9 cellular contexts compared by ENCODE assay signal in the genomic region with DNA sequence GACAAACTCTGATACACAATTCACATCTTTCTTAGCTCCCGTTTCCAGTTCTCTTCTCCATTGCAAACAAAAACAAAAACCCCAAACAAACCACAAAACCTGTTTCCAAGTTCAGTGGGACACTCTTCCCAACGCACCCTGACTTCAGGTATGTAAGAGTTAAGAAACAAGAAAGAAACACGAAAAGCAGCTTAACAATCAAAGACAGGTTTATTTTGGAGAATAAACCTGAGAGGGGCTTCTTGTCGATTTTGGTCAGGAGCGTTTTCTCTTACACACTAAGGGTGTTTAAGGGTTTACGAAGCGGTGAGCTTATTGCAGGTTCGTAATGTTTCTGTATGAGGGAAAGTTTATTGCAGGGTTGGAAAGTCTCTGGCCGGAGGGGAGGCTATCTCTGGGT. TPM values are rescaled to one million over a fixed set of nuclear protein-coding genes. Genes with fewer than 3 reads are reported as not detected.
DNase-seq lines count a peak whose midpoint lies in the region; ATAC-seq and TF ChIP-seq lines count a peak whose summit lies in the region.
"Had no signal": no experiment of that assay in that cellular context is flagged by ENCODE, and none has a peak within 500 bp of the region (broad histone marks: within the 10 kb centered on the region; RNA-seq: fewer than 3 reads in every experiment).

No MANE protein-coding gene starts in this region.

- no peaks in the 10 kb centered on the region for H3K27me3 ChIP-seq in effector memory CD4-positive, alpha-beta T cell (replicated peaks; ENCODE audit: control insufficient read depth, insufficient read depth, low read length, poor library complexity, severe bottlenecking)
- H3K27me3 ChIP-seq in parathyroid adenoma (ENCODE audit: control insufficient read depth, insufficient read depth, low read length): no peaks in the 10 kb centered on the region

- peaks cover 23% of the 10 kb centered on the region for H4K20me1 ChIP-seq in OCI-LY7 (ENCODE audit: insufficient read depth, low read length)

- H3K4me1 ChIP-seq in OCI-LY7 (ENCODE audit: insufficient read depth, low read length, poor library complexity, severe bottlenecking) (peaks cover 41% of the 10 kb centered on the region), parathyroid adenoma (peaks cover 3% of the 10 kb centered on the region)
- H3K4me1 ChIP-seq in effector memory CD4-positive, alpha-beta T cell (ENCODE audit: control insufficient read depth, insufficient read depth, low read length, poor library complexity, severe bottlenecking): peaks cover 36% of the 10 kb centered on the region

- no peaks in the 10 kb centered on the region for H3K9me2 ChIP-seq in OCI-LY7 (ENCODE audit: insufficient read depth, low read length)

- CTCF ChIA-PET in activated CD4-positive, alpha-beta T cell treated with anti-CD3 and anti-CD28 coated beads for 36 hours (lab: Charles Lee): interaction anchor here (0.8 to 4.3 kb wide), 14 partner anchors 13 to 398 kb away, joined by 3 to 16 read pairs (median 3); partner anchors contain the start of gene INPP5D
- CTCF ChIA-PET in OCI-LY7 (lab: Charles Lee; ENCODE audit: unreplicated experiment): interaction anchor here (0.6 to 0.8 kb wide), 2 partner anchors 190 to 196 kb away, joined by 3 to 4 read pairs; partner anchors contain the start of gene INPP5D

- H2AFZ ChIP-seq in OCI-LY7 (ENCODE audit: low read length) (peak overlapping the region; percentile 96; the same call in 1 of the 2 replicates), parathyroid adenoma (peak overlapping the region; percentile 98)
- H2AFZ ChIP-seq: PC-9 had no signal

- H3K27me3 Mint-ChIP-seq in activated CD4-positive, alpha-beta T cell treated with anti-CD3 and anti-CD28 coated beads for 36 hours: no peaks in the 10 kb centered on the region

- H3K9me3 Mint-ChIP-seq in activated CD4-positive, alpha-beta T cell treated with anti-CD3 and anti-CD28 coated beads for 36 hours (ENCODE audit: low read depth): no peaks in the 10 kb centered on the region

- peak overlapping the region; percentile 98 for H3K27ac Mint-ChIP-seq in activated CD4-positive, alpha-beta T cell treated with anti-CD3 and anti-CD28 coated beads for 36 hours

- DNase-seq in activated CD4-positive, alpha-beta T cell treated with anti-CD3 and anti-CD28 coated beads for 36 hours: no peak
- no peak for DNase-seq in activated CD4-positive, alpha-beta T cell treated with anti-CD3 and anti-CD28 coated beads for 4 hours
- DNase-seq in OCI-LY7 (ENCODE audit: low spot score) (no peak), foreskin fibroblast (no peak), SKM-1 (lab: John Stamatoyannopoulos, UW; ENCODE audit: unreplicated experiment) (no peak)
- DNase-seq in effector memory CD4-positive, alpha-beta T cell: no peak

- BruUV-seq in OCI-LY7 (replicated peaks; lab: Mats Ljungman, UMichigan): no TSS peak

- H3K27ac ChIP-seq in OCI-LY7 (ENCODE audit: low read depth, low read length, poor library complexity, severe bottlenecking): peak overlapping the region; percentile 71
- H3K27ac ChIP-seq in effector memory CD4-positive, alpha-beta T cell (ENCODE audit: insufficient read depth, low read length, poor library complexity, severe bottlenecking): peak overlapping the region; percentile 77
- H3K27ac ChIP-seq in parathyroid adenoma: no peak overlapping the region

- peaks cover 21% of the 10 kb centered on the region for H3K36me3 ChIP-seq in OCI-LY7 (ENCODE audit: insufficient read depth, low read length)
- no peaks in the 10 kb centered on the region for H3K36me3 ChIP-seq in effector memory CD4-positive, alpha-beta T cell (ENCODE audit: control insufficient read depth, insufficient read depth, low read length)
- no peaks in the 10 kb centered on the region for H3K36me3 ChIP-seq in parathyroid adenoma (ENCODE audit: control insufficient read depth, insufficient read depth, low read length)

- peaks cover 68% of the 10 kb centered on the region for H3K4me1 Mint-ChIP-seq in activated CD4-positive, alpha-beta T cell treated with anti-CD3 and anti-CD28 coated beads for 36 hours

- POLR2A ChIA-PET in activated CD4-positive, alpha-beta T cell treated with anti-CD3 and anti-CD28 coated beads for 36 hours (lab: Charles Lee): no interaction called here
- POLR2A ChIA-PET in OCI-LY7 (lab: Charles Lee): interaction anchor here (0.6 to 3.1 kb wide), 13 partner anchors 10 to 353 kb away, joined by 3 to 16 read pairs (median 4); partner anchors contain the start of gene INPP5D

- intact Hi-C loops in activated CD4-positive, alpha-beta T cell treated with anti-CD3 and anti-CD28 coated beads for 36 hours (cut with DNase I, micrococcal nuclease): loop anchor here (2.0 to 10.0 kb wide), 7 partner anchors 102 to 1543 kb away; partner anchors contain the start of genes DGKD (in 1 of the 2), EIF4E2 (in 1 of the 2), HJURP (in 1 of the 2) and INPP5D (in 1 of the 2)
- intact Hi-C loops in OCI-LY7 (cut with micrococcal nuclease; ENCODE audit: unreplicated experiment): loop anchor here (2.0 kb wide), 4 partner anchors 28 to 490 kb away; no protein-coding TSS in a partner anchor

- H3K9ac ChIP-seq in parathyroid adenoma: no peak overlapping the region

- H3K4me3 ChIP-seq in OCI-LY7 (ENCODE audit: low read depth, low read length, poor library complexity, severe bottlenecking) (no peak overlapping the region), parathyroid adenoma (ENCODE audit: low read depth, low read length) (no peak overlapping the region), foreskin fibroblast (ENCODE audit: low read depth in 1 of 2, low read length in 2 of 2) (no peak overlapping the region)
- no peak overlapping the region for H3K4me3 ChIP-seq in effector memory CD4-positive, alpha-beta T cell (ENCODE audit: insufficient read depth, low read depth, low read length, poor library complexity, severe bottlenecking)
- H3K4me3 ChIP-seq: PC-9 had no signal

- H3K4me2 ChIP-seq in OCI-LY7 (ENCODE audit: low read length) (peak overlapping the region; percentile 67; the same call in 1 of the 2 replicates), parathyroid adenoma (ENCODE audit: low read length) (no peak overlapping the region)

- no peak for ATAC-seq in activated CD4-positive, alpha-beta T cell treated with anti-CD3 and anti-CD28 coated beads for 36 hours
- ATAC-seq in esophagus mucosa: no peak

- TF ChIP-seq CTCF in OCI-LY7 (conservative IDR thresholded peaks at IDR 0.05; ENCODE audit: low read length) (no peak), parathyroid adenoma (IDR thresholded peaks at IDR 0.05) (no peak), foreskin fibroblast (IDR thresholded peaks at IDR 0.05; ENCODE audit: low read depth, low read length) (no peak)

- H3K9me3 ChIP-seq in OCI-LY7 (ENCODE audit: low read length) (peaks cover 10% of the 10 kb centered on the region; the same call in 1 of the 2 replicates), parathyroid adenoma (ENCODE audit: control insufficient read depth, low read length) (no peaks in the 10 kb centered on the region)
- no peaks in the 10 kb centered on the region for H3K9me3 ChIP-seq in effector memory CD4-positive, alpha-beta T cell (ENCODE audit: control insufficient read depth, low read length)

- H3K36me3 Mint-ChIP-seq in activated CD4-positive, alpha-beta T cell treated with anti-CD3 and anti-CD28 coated beads for 36 hours (ENCODE audit: low read depth): peaks cover 15% of the 10 kb centered on the region

- H3K4me3 Mint-ChIP-seq in activated CD4-positive, alpha-beta T cell treated with anti-CD3 and anti-CD28 coated beads for 36 hours: peak overlapping the region; percentile 85

- peaks cover 38% of the 10 kb centered on the region for H3K79me2 ChIP-seq in OCI-LY7 (ENCODE audit: insufficient read depth, low read depth, low read length)
- peaks cover 6% of the 10 kb centered on the region for H3K79me2 ChIP-seq in parathyroid adenoma

RNA-seq across cellular contexts. Expression of gene ATG16L1, which starts 0.9 kb away (rescaled TPM):
- total RNA-seq in activated CD4-positive, alpha-beta T cell treated with anti-CD3 and anti-CD28 coated beads for 36 hours: 10 to 100 TPM; 23.0 to 24.6 TPM
- 42.5 and 44.9 TPM in 2 replicates for total RNA-seq in OCI-LY7 (2014; rRNA removed; shearing (Covaris generic))
- 31.8 and 36.2 TPM in 2 replicates for total RNA-seq in OCI-LY7 (2022)
- total RNA-seq in esophagus mucosa: 13.9 TPM

RNA-seq across cellular contexts. Expression of gene SAG, which starts 57.0 kb away (rescaled TPM):
- under 1 TPM in 1 of 2 experiments, not detected in 1; 0.39 TPM for total RNA-seq in activated CD4-positive, alpha-beta T cell treated with anti-CD3 and anti-CD28 coated beads for 36 hours
- total RNA-seq in OCI-LY7 (2014; rRNA removed; shearing (Covaris generic)): 0.32 TPM in 1 of 2 replicates, not detected in the other
- total RNA-seq in OCI-LY7 (2022) (not detected in 2 replicates), esophagus mucosa (not detected)
- total RNA-seq: PC-9 had no signal
